34 cellular contexts compared by ENCODE assay signal in the genomic region with DNA sequence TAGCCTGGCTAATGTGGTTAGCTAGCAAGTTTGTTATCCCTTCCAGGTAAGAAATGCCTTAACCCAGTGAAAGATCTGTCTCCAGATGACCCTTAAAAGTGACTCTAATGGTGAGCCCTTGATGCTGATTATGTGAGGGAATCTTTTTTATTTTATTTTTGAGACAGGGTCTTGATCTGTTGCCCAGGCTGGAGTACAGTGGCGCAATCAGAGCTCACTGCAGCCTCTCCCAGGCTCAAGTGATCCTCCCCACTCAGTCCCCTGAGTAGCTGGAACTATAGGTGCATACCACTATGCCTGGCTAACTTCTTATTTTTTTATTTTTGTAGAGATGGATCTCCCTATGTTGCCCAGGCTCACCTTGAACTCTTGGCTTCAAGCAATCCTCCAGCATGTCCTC. TPM values are rescaled to one million over a fixed set of nuclear protein-coding genes. Genes with fewer than 3 reads are reported as not detected.
"Had no signal": no experiment of that assay in that cellular context is flagged by ENCODE, and none has a peak within 500 bp of the region (broad histone marks: within the 10 kb centered on the region; RNA-seq: fewer than 3 reads in every experiment).

No MANE protein-coding gene starts in this region.

- H3K4me3 ChIP-seq: ascending aorta, breast epithelium had no signal

- DNase-seq: activated B cell treated with CpG ODN at 0.5 μM for 24 hours; activated CD4-positive, alpha-beta memory T cell treated with anti-CD3 and anti-CD28 coated beads for 36 hours; activated CD4-positive, alpha-beta T cell treated with anti-CD3 and anti-CD28 coated beads for 4 hours; activated CD4-positive, alpha-beta T cell treated with anti-CD3 and anti-CD28 coated beads, Interleukin-2, amount 10 ng/mL, durations not matched to agents 24 days and 14 days; activated CD4-positive, alpha-beta T cell treated with anti-CD3 and anti-CD28 coated beads, Interleukin-2, amount 50 U/mL, for 1 hour; activated CD4-positive, alpha-beta T cell treated with anti-CD3 and anti-CD28 coated beads, Interleukin-2, amount 50 U/mL, for 4 hours; activated CD4-positive, CD25-positive, alpha-beta regulatory T cell treated with anti-CD3 and anti-CD28 coated beads, Interleukin-2, amount 50 U/mL, for 72 hours; activated CD8-positive, alpha-beta memory T cell treated with anti-CD3 and anti-CD28 coated beads, Interleukin-2, amount 50 U/mL, for 4 hours; activated CD8-positive, alpha-beta T cell treated with anti-CD3 and anti-CD28 coated beads for 36 hours; activated effector memory CD4-positive, alpha-beta T cell treated with anti-CD3 and anti-CD28 coated beads, Interleukin-2, amount 50 U/mL, for 16 hours; activated gamma-delta T cell treated with Interleukin-2 at 50 U/mL for 16 hours; activated naive CD4-positive, alpha-beta T cell treated with anti-CD3 and anti-CD28 coated beads, Interleukin-2, amount 10 ng/mL, durations not matched to agents 7 days and 5 days; activated naive CD4-positive, alpha-beta T cell treated with Interleukin-2 at 50 U/mL for 16 hours; activated naive CD8-positive, alpha-beta T cell treated with anti-CD3 and anti-CD28 coated beads, Interleukin-2, amount 10 ng/mL, durations not matched to agents 7 days and 5 days; activated naive CD8-positive, alpha-beta T cell treated with anti-CD3 and anti-CD28 coated beads, Interleukin-2, amount 50 U/mL, for 24 hours; activated T-cell treated with anti-CD3 and anti-CD28 coated beads for 4 hours; activated T-cell treated with anti-CD3 and anti-CD28 coated beads, Interleukin-2, amount 50 U/mL, for 1 hour; activated T-cell treated with anti-CD3 and anti-CD28 coated beads, Interleukin-2, amount 50 U/mL, for 4 hours; activated T-cell treated with anti-CD3 and anti-CD28 coated beads, Interleukin-2, amount 50 U/mL, for 72 hours; amygdala; anterior cingulate cortex; brain microvascular endothelial cell; central memory CD4-positive, alpha-beta T cell; T-helper 1 cell; T-helper 2 cell; T-helper 9 cell had no signal

- H3K9me3 ChIP-seq: ascending aorta, breast epithelium had no signal

- H3K27me3 ChIP-seq: ascending aorta, brain microvascular endothelial cell, breast epithelium had no signal

- H3K4me1 ChIP-seq: ascending aorta, breast epithelium had no signal

- ATAC-seq: activated CD8-positive, alpha-beta T cell treated with anti-CD3 and anti-CD28 coated beads for 36 hours; activated naive CD8-positive, alpha-beta T cell treated with anti-CD3 and anti-CD28 coated beads, Interleukin-2, amount 50 U/mL, for 24 hours; activated T-cell treated with anti-CD3 and anti-CD28 coated beads, Interleukin-2, amount 50 U/mL, for 4 hours; activated T-cell treated with anti-CD3 and anti-CD28 coated beads, Interleukin-2, amount 50 U/mL, for 72 hours; activated T-helper 17 cell treated with anti-CD3 and anti-CD28 coated beads, Interleukin-2, amount 50 U/mL, for 72 hours had no signal

- H3K27ac ChIP-seq: ascending aorta, brain microvascular endothelial cell, VCaP had no signal

- H3K36me3 ChIP-seq: brain microvascular endothelial cell, breast epithelium had no signal

RNA-seq across cellular contexts. Expression of a gene that starts 10.8 kb away (rescaled TPM):
- total RNA-seq: activated B cell treated with CpG ODN at 0.5 μM for 24 hours; activated CD4-positive, alpha-beta memory T cell treated with anti-CD3 and anti-CD28 coated beads for 36 hours; activated CD4-positive, alpha-beta T cell treated with anti-CD3 and anti-CD28 coated beads, Interleukin-2, amount 10 ng/mL, durations not matched to agents 24 days and 14 days; activated CD8-positive, alpha-beta memory T cell treated with anti-CD3 and anti-CD28 coated beads for 36 hours; activated CD8-positive, alpha-beta T cell treated with anti-CD3 and anti-CD28 coated beads for 36 hours; activated naive CD8-positive, alpha-beta T cell treated with anti-CD3 and anti-CD28 coated beads, Interleukin-2, amount 10 ng/mL, durations not matched to agents 7 days and 5 days; activated T-cell treated with anti-CD3 and anti-CD28 coated beads, Interleukin-2, amount 50 U/mL, for 72 hours; activated T-helper 1 cell treated with anti-CD3 and anti-CD28 coated beads, Interleukin-12 subunit alpha, Interleukin-12 subunit beta, Interleukin-2, Interleukin-4 antibody, amounts not matched to agents 30 ng/mL and 10 ng/mL and 1 ng/mL, durations not matched to agents 14 hours and 24 hours and 36 hours; activated T-helper 17 cell treated with anti-CD3 and anti-CD28 coated beads, Interleukin-2, amount 50 U/mL, for 72 hours had no signal

RNA-seq across cellular contexts. Expression of a gene that starts 19.5 kb away (rescaled TPM):
- total RNA-seq: activated B cell treated with CpG ODN at 0.5 μM for 24 hours; activated CD4-positive, alpha-beta memory T cell treated with anti-CD3 and anti-CD28 coated beads for 36 hours; activated CD4-positive, alpha-beta T cell treated with anti-CD3 and anti-CD28 coated beads, Interleukin-2, amount 10 ng/mL, durations not matched to agents 24 days and 14 days; activated CD8-positive, alpha-beta memory T cell treated with anti-CD3 and anti-CD28 coated beads for 36 hours; activated CD8-positive, alpha-beta T cell treated with anti-CD3 and anti-CD28 coated beads for 36 hours; activated naive CD8-positive, alpha-beta T cell treated with anti-CD3 and anti-CD28 coated beads, Interleukin-2, amount 10 ng/mL, durations not matched to agents 7 days and 5 days; activated T-cell treated with anti-CD3 and anti-CD28 coated beads, Interleukin-2, amount 50 U/mL, for 4 hours; activated T-cell treated with anti-CD3 and anti-CD28 coated beads, Interleukin-2, amount 50 U/mL, for 72 hours; activated T-helper 1 cell treated with anti-CD3 and anti-CD28 coated beads, Interleukin-12 subunit alpha, Interleukin-12 subunit beta, Interleukin-2, Interleukin-4 antibody, amounts not matched to agents 30 ng/mL and 10 ng/mL and 1 ng/mL, durations not matched to agents 14 hours and 24 hours and 36 hours; activated T-helper 17 cell treated with anti-CD3 and anti-CD28 coated beads, Interleukin-2, amount 50 U/mL, for 72 hours; cerebellum had no signal

RNA-seq across cellular contexts. Expression of a gene that starts 43.3 kb away (rescaled TPM):
- total RNA-seq: activated B cell treated with CpG ODN at 0.5 μM for 24 hours; activated CD4-positive, alpha-beta memory T cell treated with anti-CD3 and anti-CD28 coated beads for 36 hours; activated CD4-positive, alpha-beta T cell treated with anti-CD3 and anti-CD28 coated beads, Interleukin-2, amount 10 ng/mL, durations not matched to agents 24 days and 14 days; activated T-cell treated with anti-CD3 and anti-CD28 coated beads, Interleukin-2, amount 50 U/mL, for 4 hours; activated T-helper 1 cell treated with anti-CD3 and anti-CD28 coated beads, Interleukin-12 subunit alpha, Interleukin-12 subunit beta, Interleukin-2, Interleukin-4 antibody, amounts not matched to agents 30 ng/mL and 10 ng/mL and 1 ng/mL, durations not matched to agents 14 hours and 24 hours and 36 hours; ascending aorta; cardiac septum had no signal
